In the genomic region with DNA sequence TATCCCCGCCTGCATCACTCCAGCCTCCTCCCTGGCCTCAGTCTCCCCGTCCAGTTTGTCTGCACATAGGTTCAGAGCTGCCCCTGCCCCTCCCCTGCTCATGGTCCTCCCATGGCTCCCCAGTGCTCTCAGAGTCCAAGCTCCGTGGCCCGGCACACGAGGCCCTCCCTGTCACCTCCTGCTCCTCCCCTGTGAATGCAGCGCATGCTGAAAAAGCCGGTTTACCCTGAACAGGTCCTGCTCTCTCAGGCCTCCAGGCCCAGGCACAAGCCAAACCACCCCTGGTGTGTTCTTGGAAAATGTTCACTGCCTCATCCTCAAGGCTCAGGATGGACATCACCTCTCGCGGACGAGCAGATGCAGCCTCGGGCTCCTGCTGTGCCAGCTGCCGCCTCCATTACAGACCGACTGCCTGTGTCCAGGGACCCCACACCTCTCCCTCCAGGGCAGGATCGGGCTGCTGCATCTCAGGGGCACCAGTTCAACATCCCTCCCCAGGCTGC, we compare ENCODE assay signal across 24 cellular contexts.
"Had no signal": no experiment of that assay in that cellular context is flagged by ENCODE, and none has a peak within 500 bp of the region (broad histone marks: within the 10 kb centered on the region; RNA-seq: fewer than 3 reads in every experiment).

No MANE protein-coding gene starts in this region.

- ATAC-seq: foreskin keratinocyte; gastroesophageal sphincter; left lung; mucosa of descending colon; sciatic nerve; stimulated activated naive CD8-positive, alpha-beta T cell treated with anti-CD3 and anti-CD28 coated beads, Interleukin-15, Interleukin-2, amounts not matched to agents 100 U/mL and 50 U/mL, for 24 hours had no signal

- H3K36me3 Mint-ChIP-seq: mesothelial cell of epicardium, naive B cell, neural progenitor cell, type B pancreatic cell had no signal

- H3K9me3 Mint-ChIP-seq: mesothelial cell of epicardium, nephron, neural progenitor cell, type B pancreatic cell had no signal

- DNase-seq: dermis blood vessel endothelial cell; effector memory CD4-positive, alpha-beta T cell; foreskin keratinocyte; hypothalamus; kidney; mesenchymal stem cell; mucosa of descending colon; naive B cell; nucleus accumbens; stimulated activated CD4-positive, alpha-beta T cell treated with anti-CD3 and anti-CD28 coated beads, Interleukin-12 subunit alpha, Interleukin-12 subunit beta, amount 100 ng/mL, for 4 hours; stimulated activated CD4-positive, alpha-beta T cell treated with anti-CD3 and anti-CD28 coated beads, Interleukin-1b, Interleukin-23, amount 100 ng/mL, for 48 hours; stimulated activated CD4-positive, alpha-beta T cell treated with anti-CD3 and anti-CD28 coated beads, Interleukin-4, amount 100 ng/mL, for 1 hour; stimulated activated CD8-positive, alpha-beta memory T cell treated with anti-CD3 and anti-CD28 coated beads, Interleukin-4, amount 100 ng/mL, for 48 hours; stimulated activated naive CD8-positive, alpha-beta T cell treated with anti-CD3 and anti-CD28 coated beads, Interleukin-15, Interleukin-2, amounts not matched to agents 100 U/mL and 50 U/mL, for 24 hours; substantia nigra; testis; tibial artery had no signal

- H3K4me3 Mint-ChIP-seq: mesothelial cell of epicardium, naive B cell, nephron, neural progenitor cell, type B pancreatic cell had no signal

- H3K27me3 Mint-ChIP-seq: naive B cell, type B pancreatic cell had no signal

- H3K27ac Mint-ChIP-seq: mesothelial cell of epicardium, nephron, type B pancreatic cell had no signal
